1 cellular context compared by ENCODE assay signal in the genomic region with DNA sequence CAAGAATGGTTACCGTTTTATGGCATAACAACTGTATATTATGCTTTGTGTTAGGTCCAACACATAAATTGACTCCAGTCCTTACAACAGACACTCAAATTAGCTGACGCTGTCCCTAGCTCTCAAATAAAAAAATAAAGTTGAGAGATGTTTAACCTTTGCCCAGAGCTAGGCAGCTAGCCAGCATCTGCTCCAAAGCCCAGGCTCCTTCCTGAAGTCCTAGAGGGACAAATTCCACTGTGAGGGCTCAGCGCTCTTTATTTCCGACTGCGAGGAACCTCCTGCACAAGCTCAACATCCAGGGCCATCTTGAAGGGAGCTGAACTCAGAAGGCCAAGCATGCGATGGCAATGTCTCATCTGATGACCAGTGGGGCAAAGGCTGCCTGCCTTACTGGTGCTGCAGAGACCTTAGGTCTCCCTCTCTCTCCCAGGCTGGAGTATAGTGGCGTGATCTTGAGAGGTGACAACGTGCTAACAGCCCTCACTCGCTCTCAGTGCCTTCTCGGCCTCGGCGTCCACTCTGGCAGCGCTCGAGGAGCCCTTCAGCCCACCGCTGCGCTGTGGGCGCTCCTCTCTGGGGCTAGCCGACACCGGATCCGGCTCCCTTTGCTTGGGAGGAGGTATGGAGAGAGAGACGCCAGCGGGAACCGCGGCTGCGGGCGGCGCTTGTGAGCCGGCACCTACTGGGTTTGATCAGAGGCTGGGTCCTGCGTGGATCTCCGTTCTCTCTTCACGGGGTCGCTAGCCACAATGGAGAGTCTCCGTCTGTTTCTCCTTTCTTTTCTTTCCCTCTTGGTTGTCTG.
TF ChIP-seq lines count a peak whose summit lies in the region.

No MANE protein-coding gene starts in this region.

TF ChIP-seq in HepG2, 621 proteins besides CTCF, POLR2A, EP300 and RAD21:
- TF ChIP-seq ZNF781 (CRISPR knock-in tag; IDR thresholded peaks at IDR 0.05; ENCODE audit: borderline replicate concordance, not compliant biosample characterization) (no peak), MYPOP (CRISPR knock-in tag; IDR thresholded peaks at IDR 0.05) (no peak), ZMYM4 (CRISPR knock-in tag; IDR thresholded peaks at IDR 0.05) (no peak), ZNF639 (CRISPR knock-in tag; conservative IDR thresholded peaks at IDR 0.05) (no peak), SIN3A (IDR thresholded peaks at IDR 0.05; ENCODE audit: borderline replicate concordance, low read depth, low read length) (no peak), ZSCAN30 (CRISPR knock-in tag; IDR thresholded peaks at IDR 0.05) (no peak)
- TF ChIP-seq, protein P1, sequence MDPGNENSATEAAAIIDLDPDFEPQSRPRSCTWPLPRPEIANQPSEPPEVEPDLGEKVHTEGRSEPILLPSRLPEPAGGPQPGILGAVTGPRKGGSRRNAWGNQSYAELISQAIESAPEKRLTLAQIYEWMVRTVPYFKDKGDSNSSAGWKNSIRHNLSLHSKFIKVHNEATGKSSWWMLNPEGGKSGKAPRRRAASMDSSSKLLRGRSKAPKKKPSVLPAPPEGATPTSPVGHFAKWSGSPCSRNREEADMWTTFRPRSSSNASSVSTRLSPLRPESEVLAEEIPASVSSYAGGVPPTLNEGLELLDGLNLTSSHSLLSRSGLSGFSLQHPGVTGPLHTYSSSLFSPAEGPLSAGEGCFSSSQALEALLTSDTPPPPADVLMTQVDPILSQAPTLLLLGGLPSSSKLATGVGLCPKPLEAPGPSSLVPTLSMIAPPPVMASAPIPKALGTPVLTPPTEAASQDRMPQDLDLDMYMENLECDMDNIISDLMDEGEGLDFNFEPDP (CRISPR knock-in tag; conservative IDR thresholded peaks at IDR 0.05), result 0 out of 2 replicates have a peak, but pooled peaks have one; percentile 78
